ENCODE assay signal across 8 cellular contexts in genomic region chr13:19864339-19865309, GRCh38. TPM values are rescaled to one million over a fixed set of nuclear protein-coding genes. Genes with fewer than 3 reads are reported as not detected.
DNase-seq lines count a peak whose midpoint lies in the region; ATAC-seq and TF ChIP-seq lines count a peak whose summit lies in the region.

No MANE protein-coding gene starts in this region.

- H3K9me3 ChIP-seq in Karpas-422 (ENCODE audit: low read length): no peaks in the 10 kb centered on the region
- H3K9me3 ChIP-seq in SJCRH30 (replicated peaks): no peaks in the 10 kb centered on the region
- no peaks in the 10 kb centered on the region for H3K9me3 ChIP-seq in ovary
- H3K9me3 ChIP-seq in thyroid gland: no peaks in the 10 kb centered on the region

- TF ChIP-seq CTCF in ovary (IDR thresholded peaks at IDR 0.05): peak; percentile 35 to 73 (median 67)
- peak; percentile 47 to 67 (median 61) for TF ChIP-seq CTCF in thyroid gland (IDR thresholded peaks at IDR 0.05)

- peak overlapping the region; percentile 75 for H3K4me3 ChIP-seq in Karpas-422 (ENCODE audit: low read length)
- H3K4me3 ChIP-seq in SJCRH30: peak overlapping the region; percentile 76
- peak overlapping the region; percentile 66 for H3K4me3 ChIP-seq in ovary
- H3K4me3 ChIP-seq in thyroid gland (replicated peaks in 1 of 3): peak overlapping the region; percentile 16 to 97 (median 78)

- H3K27ac ChIP-seq in Karpas-422 (ENCODE audit: low read length) (peak overlapping the region; percentile 87), SJCRH30 (peak overlapping the region; percentile 76), ovary (peak overlapping the region; percentile 99), thyroid gland (peak overlapping the region; percentile 100)

- DNase-seq in EL (peak; percentile 68), Karpas-422 (peak; percentile 91), SJCRH30 (no peak), Right ventricle myocardium inferior (ENCODE audit: missing footprints) (peak; percentile 83), ovary (peak in 4 of 5 donors; percentile 63 to 79 (median 70)), thyroid gland (peak; percentile 58 to 64)
- peak; percentile 75 to 77 for DNase-seq in activated naive CD4-positive, alpha-beta T cell treated with anti-CD3 and anti-CD28 coated beads, Interleukin-2, amount 50 U/mL, for 72 hours (ENCODE audit: low spot score in 2 of 2)

- H3K9me2 ChIP-seq in Karpas-422 (replicated peaks; ENCODE audit: insufficient read depth, low read length): no peaks in the 10 kb centered on the region

- TF ChIP-seq EP300 in ovary (IDR thresholded peaks at IDR 0.05): no peak

- peaks cover 25% of the 10 kb centered on the region for H3K79me2 ChIP-seq in Karpas-422 (ENCODE audit: low read length)

- no peaks in the 10 kb centered on the region for H3K27me3 ChIP-seq in Karpas-422 (ENCODE audit: low read length)
- no peaks in the 10 kb centered on the region for H3K27me3 ChIP-seq in SJCRH30
- H3K27me3 ChIP-seq in ovary: no peaks in the 10 kb centered on the region
- H3K27me3 ChIP-seq in thyroid gland: no peaks in the 10 kb centered on the region

- H3K4me1 ChIP-seq in Karpas-422 (ENCODE audit: low read length) (peaks cover 23% of the 10 kb centered on the region), SJCRH30 (peaks cover 6% of the 10 kb centered on the region), ovary (ENCODE audit: insufficient read depth) (peaks cover 5% of the 10 kb centered on the region), thyroid gland (peaks cover 16 to 17% of the 10 kb centered on the region in 2 donors)

- H3K36me3 Mint-ChIP-seq in activated naive CD4-positive, alpha-beta T cell treated with anti-CD3 and anti-CD28 coated beads, Interleukin-2, amount 50 U/mL, for 72 hours: peaks cover 11 to 30% of the 10 kb centered on the region in 2 donors

- H2AFZ ChIP-seq in Karpas-422 (ENCODE audit: low read length): peak overlapping the region; percentile 81; the same call in 1 of the 2 replicates

- H3K9me3 Mint-ChIP-seq in activated naive CD4-positive, alpha-beta T cell treated with anti-CD3 and anti-CD28 coated beads, Interleukin-2, amount 50 U/mL, for 72 hours: no peaks in the 10 kb centered on the region

- H4K20me1 ChIP-seq in Karpas-422 (ENCODE audit: insufficient read depth, low read depth, low read length): no peaks in the 10 kb centered on the region

- WGBS in ovary, 3 donors: 9 to 13% (median 10%) methylated on average over 30 to 54 of the region's 54 CpGs
- 18 to 23% methylated on average over 17 to 19 of the region's 54 CpGs for WGBS in thyroid gland, 2 donors

- peak overlapping the region; percentile 63 for H3K4me2 ChIP-seq in Karpas-422 (ENCODE audit: low read depth, low read length, poor library complexity, severe bottlenecking)

- no peak for TF ChIP-seq POLR2A in ovary (IDR thresholded peaks at IDR 0.05)
- no peak for TF ChIP-seq POLR2A in thyroid gland (IDR thresholded peaks at IDR 0.05)

- ATAC-seq in GM21717 (IDR thresholded peaks at IDR 0.05; ENCODE audit: unreplicated experiment): peak; percentile 18
- peak; percentile 17 to 35 for ATAC-seq in activated naive CD4-positive, alpha-beta T cell treated with anti-CD3 and anti-CD28 coated beads, Interleukin-2, amount 50 U/mL, for 72 hours
- ATAC-seq in Right ventricle myocardium inferior: peak; percentile 7

- intact Hi-C loops in Right ventricle myocardium inferior (cut with DNase I) (loop anchor here (1.0 kb wide), 1 partner anchor 231 kb away; the partner anchor contains the start of gene MPHOSPH8), ovary (cut with DNase I) (loop anchor here (1.0 to 10.0 kb wide), 8 partner anchors 80 to 910 kb away; partner anchors contain the start of genes PSPC1 (in 3 of the 4), ZMYM2 (in 3 of the 4), MPHOSPH8 (in 2 of the 4) and EEF1AKMT1 (in 1 of the 4)), thyroid gland (cut with DNase I) (loop anchor here (5.0 kb wide), 1 partner anchor 232 kb away; the partner anchor contains the start of gene MPHOSPH8)

- H3K9ac ChIP-seq in Karpas-422 (ENCODE audit: low read length): peak overlapping the region; percentile 87

- H3K27ac Mint-ChIP-seq in activated naive CD4-positive, alpha-beta T cell treated with anti-CD3 and anti-CD28 coated beads, Interleukin-2, amount 50 U/mL, for 72 hours: peak overlapping the region; percentile 89 to 94

- H3K36me3 ChIP-seq in Karpas-422 (ENCODE audit: insufficient read depth, low read length) (no peaks in the 10 kb centered on the region), SJCRH30 (no peaks in the 10 kb centered on the region), ovary (no peaks in the 10 kb centered on the region), thyroid gland (no peaks in the 10 kb centered on the region)

RNA-seq across cellular contexts. Expression of gene ZMYM5, which starts 1.2 kb away (rescaled TPM):
- 7.1 and 27.9 TPM in 2 replicates for total RNA-seq in Karpas-422 (2014; rRNA removed; shearing (Covaris generic); ENCODE audit: low replicate concordance)
- 14.1 and 18.7 TPM in 2 replicates for total RNA-seq in SJCRH30 (2014; rRNA removed; shearing (Covaris generic))
- 10 to 100 TPM; 11.2 to 15.6 TPM for total RNA-seq in activated naive CD4-positive, alpha-beta T cell treated with anti-CD3 and anti-CD28 coated beads, Interleukin-2, amount 50 U/mL, for 72 hours
- total RNA-seq in Right ventricle myocardium inferior (7.5 TPM), ovary (10 to 100 TPM; 13.3 to 19.4 (median 15.9) TPM), thyroid gland (10 to 100 TPM; 21.5 to 27.8 (median 24.7) TPM)
- 10 to 100 TPM in 1 of 2 donors, 1 to 10 TPM in 1; 8.0 to 10.3 TPM for polyA plus RNA-seq in ovary

Comparison
In these comparisons a context has a peak if more than half of its experiments do, and no peak if none do; other contexts are left out.
1. DNase-seq: peak in EL (single experiment), Karpas-422 (single experiment), activated naive CD4-positive, alpha-beta T cell treated with anti-CD3 and anti-CD28 coated beads, Interleukin-2, amount 50 U/mL, for 72 hours (2 of 2), Right ventricle myocardium inferior (single experiment), ovary (4 of 5) and thyroid gland (2 of 2); none in SJCRH30 (0 of 2).
2. Peak in every context shown above with its lines, with median percentiles within 50 percentile points of each other: ATAC-seq, H3K27ac ChIP-seq and H3K4me3 ChIP-seq.